Comparison of ENCODE assay signal across 8 cellular contexts in genomic region chr14:91830777-91831176, GRCh38.
DNase-seq lines count a peak whose midpoint lies in the region; ATAC-seq lines count a peak whose summit lies in the region.

No MANE protein-coding gene starts in this region.

- DNase-seq in NCI-H774 (lab: John Stamatoyannopoulos, UW) (peak; percentile 3), pons (ENCODE audit: low spot score) (peak; percentile 5), EL (no peak), NCI-H1930 (lab: John Stamatoyannopoulos, UW) (no peak)
- DNase-seq in activated CD4-positive, alpha-beta T cell treated with anti-CD3 and anti-CD28 coated beads for 4 hours, result no peak
- no peak for DNase-seq in effector CD8-positive, alpha-beta T cell (lab: John Stamatoyannopoulos, UW)

- ATAC-seq in GM19351 (IDR thresholded peaks at IDR 0.05; ENCODE audit: unreplicated experiment), result peak; percentile 75
- peak; percentile 86 for ATAC-seq in HG02870 (IDR thresholded peaks at IDR 0.05; ENCODE audit: unreplicated experiment)

Comparison
In these comparisons a context has a peak if more than half of its experiments do, and no peak if none do; other contexts are left out.
1. DNase-seq: peak in NCI-H774 (single experiment) and pons (single experiment); none in EL (single experiment), NCI-H1930 (0 of 2), activated CD4-positive, alpha-beta T cell treated with anti-CD3 and anti-CD28 coated beads for 4 hours (0 of 2) and effector CD8-positive, alpha-beta T cell (single experiment).